In genomic region chr17:80789356-80789902, GRCh38 we compare ENCODE assay signal across 9 cellular contexts.
A peak's percentile ranks its signal among the peaks of the same experiment; 100 is the strongest.
DNase-seq lines count a peak whose midpoint lies in the region; ATAC-seq and TF ChIP-seq lines count a peak whose summit lies in the region.
"Had no signal": no experiment of that assay in that cellular context is flagged by ENCODE, and none has a peak within 500 bp of the region (broad histone marks: within the 10 kb centered on the region; RNA-seq: fewer than 3 reads in every experiment).

No MANE protein-coding gene starts in this region.

- H3K4me3 ChIP-seq in BJ (ENCODE audit: low read depth, low read length): no peak overlapping the region
- no peak overlapping the region for H3K4me3 ChIP-seq in suprapubic skin

- H3K36me3 ChIP-seq in BJ (ENCODE audit: control insufficient read depth, insufficient read depth, low read length) (no peaks in the 10 kb centered on the region; the same call in 1 of the 2 replicates), suprapubic skin (no peaks in the 10 kb centered on the region)

- no peaks in the 10 kb centered on the region; the same call in none of the 2 replicates for H3K27me3 Mint-ChIP-seq in HFFc6 (ENCODE audit: insufficient read depth)
- H3K27me3 Mint-ChIP-seq in activated T-helper 17 cell treated with anti-CD3 and anti-CD28 coated beads, Interleukin-2, amount 50 U/mL, for 72 hours: no peaks in the 10 kb centered on the region

- intact Hi-C loops in left colon (cut with DNase I, micrococcal nuclease): no loop called here

- peaks cover 61% of the 10 kb centered on the region for H3K4me1 Mint-ChIP-seq in HFFc6 (ENCODE audit: low read depth)
- peaks cover 71% of the 10 kb centered on the region for H3K4me1 Mint-ChIP-seq in activated T-helper 17 cell treated with anti-CD3 and anti-CD28 coated beads, Interleukin-2, amount 50 U/mL, for 72 hours

- H3K36me3 Mint-ChIP-seq in HFFc6 (ENCODE audit: low read depth): peaks cover 47% of the 10 kb centered on the region
- H3K36me3 Mint-ChIP-seq in activated T-helper 17 cell treated with anti-CD3 and anti-CD28 coated beads, Interleukin-2, amount 50 U/mL, for 72 hours (ENCODE audit: low read depth): peaks cover 56% of the 10 kb centered on the region

- peak; percentile 37 for ATAC-seq in activated T-helper 17 cell treated with anti-CD3 and anti-CD28 coated beads, Interleukin-2, amount 50 U/mL, for 72 hours (replicated peaks)
- ATAC-seq in left colon: no peak
- no peak for ATAC-seq in GM18505 (IDR thresholded peaks at IDR 0.05; ENCODE audit: unreplicated experiment)

- peak overlapping the region; percentile 73 for H3K27ac ChIP-seq in suprapubic skin
- H3K27ac ChIP-seq: HL-60 had no signal

- peak overlapping the region; percentile 93 for H3K27ac Mint-ChIP-seq in HFFc6
- H3K27ac Mint-ChIP-seq in activated T-helper 17 cell treated with anti-CD3 and anti-CD28 coated beads, Interleukin-2, amount 50 U/mL, for 72 hours: peak overlapping the region; percentile 95

- no peaks in the 10 kb centered on the region for H3K9me3 ChIP-seq in suprapubic skin

- TF ChIP-seq EP300 in suprapubic skin (IDR thresholded peaks at IDR 0.05): no peak

- 40% methylated on average over 6 of the region's 7 CpGs for WGBS in suprapubic skin

- CTCF ChIA-PET in BJ (lab: Yijun Ruan, JAX): interaction anchor here (1.0 kb wide), 1 partner anchor 8 kb away, joined by 3 read pairs; no protein-coding TSS in a partner anchor

- H3K4me3 Mint-ChIP-seq in HFFc6: peak overlapping the region; percentile 67
- H3K4me3 Mint-ChIP-seq in activated T-helper 17 cell treated with anti-CD3 and anti-CD28 coated beads, Interleukin-2, amount 50 U/mL, for 72 hours: peak overlapping the region; percentile 82

- no peak for TF ChIP-seq POLR2A in suprapubic skin (IDR thresholded peaks at IDR 0.05)
- no peak for TF ChIP-seq POLR2A in GM18505 (IDR thresholded peaks at IDR 0.05; ENCODE audit: borderline replicate concordance, extremely low read depth, insufficient read depth, insufficient read length)

- H3K27me3 ChIP-seq in BJ (ENCODE audit: control insufficient read depth, insufficient read depth, low read length) (no peaks in the 10 kb centered on the region), suprapubic skin (no peaks in the 10 kb centered on the region)

- DNase-seq in BJ (ENCODE audit: low read depth) (peak; percentile 65), HFFc6 (peak; percentile 78), hepatic stellate cell (ENCODE audit: low spot score) (peak; percentile 92), suprapubic skin (ENCODE audit: low spot score in 2 of 2) (peak; percentile 78 to 79), left colon (no peak)
- no peak for DNase-seq in stimulated activated naive CD4-positive, alpha-beta T cell treated with Interleukin-2 at 50 U/mL for 16 hours (lab: John Stamatoyannopoulos, UW)

- peaks cover 47% of the 10 kb centered on the region for H3K4me1 ChIP-seq in suprapubic skin

- POLR2A ChIA-PET in BJ (lab: Charles Lee): no interaction called here

- TF ChIP-seq CTCF in BJ (IDR thresholded peaks at IDR 0.05; ENCODE audit: insufficient read depth, low read depth, low read length) (no peak), HFFc6 (IDR thresholded peaks at IDR 0.05) (no peak), suprapubic skin (IDR thresholded peaks at IDR 0.05) (no peak)

- H3K9me3 Mint-ChIP-seq in HFFc6: peaks cover 8% of the 10 kb centered on the region
- peaks cover 9% of the 10 kb centered on the region for H3K9me3 Mint-ChIP-seq in activated T-helper 17 cell treated with anti-CD3 and anti-CD28 coated beads, Interleukin-2, amount 50 U/mL, for 72 hours

Comparison
In these comparisons a context has a peak if more than half of its experiments do, and no peak if none do; other contexts are left out.
1. DNase-seq: peak in BJ (single experiment), HFFc6 (single experiment), hepatic stellate cell (single experiment) and suprapubic skin (2 of 2); none in left colon (0 of 2) and stimulated activated naive CD4-positive, alpha-beta T cell treated with Interleukin-2 at 50 U/mL for 16 hours (single experiment).